19 cellular contexts compared by ENCODE assay signal in the genomic region with DNA sequence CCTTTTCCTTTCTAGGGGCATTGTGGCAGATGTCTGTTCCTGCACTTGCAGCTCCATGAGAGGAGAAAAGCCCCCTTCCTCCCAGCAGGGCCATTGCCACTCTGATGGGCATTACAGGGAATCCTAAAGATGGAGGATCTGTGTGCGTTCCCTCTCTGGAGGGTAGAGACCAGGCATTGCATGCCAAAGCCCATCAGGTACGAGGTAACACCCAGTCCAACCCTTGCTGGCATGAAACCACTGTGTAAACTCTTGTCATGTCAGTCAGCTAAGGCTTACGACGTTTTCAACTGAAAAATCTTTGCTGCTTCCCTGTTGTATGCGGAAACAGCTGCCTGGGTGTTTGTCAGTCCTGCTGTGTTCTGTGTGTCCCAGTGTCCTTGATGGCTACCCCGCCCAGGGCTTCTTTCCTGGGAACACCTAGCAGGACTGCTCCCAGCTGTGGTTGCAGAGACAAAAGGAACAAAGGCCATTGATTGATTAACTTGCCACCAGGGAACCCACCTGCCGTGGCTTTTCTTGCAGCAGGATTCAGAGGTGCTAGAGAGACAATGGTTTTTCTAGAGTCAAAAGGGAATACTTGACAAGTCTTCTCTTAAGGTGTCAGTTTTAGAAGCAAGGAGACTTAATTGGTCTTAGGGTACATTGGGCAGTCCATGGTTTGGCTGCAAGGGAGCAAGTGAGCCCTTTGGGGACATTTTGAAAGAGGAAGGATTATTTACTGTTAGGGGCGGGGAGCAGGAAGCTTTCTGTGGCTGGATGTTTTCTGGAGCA. TPM values are rescaled to one million over a fixed set of nuclear protein-coding genes. Genes with fewer than 3 reads are reported as not detected.
A peak's percentile ranks its signal among the peaks of the same experiment; 100 is the strongest.
DNase-seq lines count a peak whose midpoint lies in the region; ATAC-seq, FAIRE-seq and TF ChIP-seq lines count a peak whose summit lies in the region.
"Had no signal": no experiment of that assay in that cellular context is flagged by ENCODE, and none has a peak within 500 bp of the region (broad histone marks: within the 10 kb centered on the region; RNA-seq: fewer than 3 reads in every experiment).

No MANE protein-coding gene starts in this region.

- DNase-seq in H7 (peak; percentile 50), NCI-H2081 treated with DMSO at 0.1 percent for 48 hours (lab: John Stamatoyannopoulos, UW) (peak; percentile 78), astrocyte (ENCODE audit: low read depth) (no peak), vagina (ENCODE audit: extremely low spot score in 2 of 2) (no peak), GM03348 (ENCODE audit: low spot score) (no peak)
- no peak for DNase-seq in natural killer cell treated with Interleukin-12 subunit alpha and Interleukin-12 subunit beta and Interleukin-15 and Interleukin-18, amount 100 ng/mL, for 72 hours (ENCODE audit: low spot score)
- DNase-seq: activated CD4-positive, alpha-beta T cell treated with anti-CD3 and anti-CD28 coated beads, Interleukin-2, amount 10 ng/mL, durations not matched to agents 24 days and 14 days; activated T-cell treated with anti-CD3 and anti-CD28 coated beads, Interleukin-2, amount 50 U/mL, for 1 hour; BE2C; caudate nucleus; EL; NCI-H446; RPMI8226; stimulated activated CD4-positive, alpha-beta T cell treated with anti-CD3 and anti-CD28 coated beads, Interleukin-15, amount 100 ng/mL, for 24 hours; T-helper 17 cell had no signal

- H3K4me3 ChIP-seq in H7 (ENCODE audit: insufficient read depth, low read depth, low read length) (no peak overlapping the region), astrocyte (ENCODE audit: insufficient read depth, low read depth, low read length) (no peak overlapping the region), mucosa of stomach (ENCODE audit: low read length) (no peak overlapping the region), vagina (no peak overlapping the region)

- TF ChIP-seq CTCF in astrocyte (IDR thresholded peaks at IDR 0.05; ENCODE audit: insufficient read depth, low read depth, low read length) (no peak), vagina (IDR thresholded peaks at IDR 0.05) (no peak)

- H3K79me2 ChIP-seq in astrocyte (ENCODE audit: insufficient read depth, low read length) = no peaks in the 10 kb centered on the region

- H3K36me3 Mint-ChIP-seq in astrocyte (ENCODE audit: low read depth, unreplicated experiment) = peaks cover 1% of the 10 kb centered on the region
- H3K36me3 Mint-ChIP-seq in natural killer cell treated with Interleukin-12 subunit alpha and Interleukin-12 subunit beta and Interleukin-15 and Interleukin-18, amount 100 ng/mL, for 72 hours = no peaks in the 10 kb centered on the region
- H3K36me3 Mint-ChIP-seq: activated naive CD8-positive, alpha-beta T cell had no signal

- H3K27me3 Mint-ChIP-seq in astrocyte (ENCODE audit: low read depth, unreplicated experiment) = no peaks in the 10 kb centered on the region
- peaks cover 0 to 11% of the 10 kb centered on the region in 2 donors for H3K27me3 Mint-ChIP-seq in natural killer cell treated with Interleukin-12 subunit alpha and Interleukin-12 subunit beta and Interleukin-15 and Interleukin-18, amount 100 ng/mL, for 72 hours
- H3K27me3 Mint-ChIP-seq: activated CD4-positive, alpha-beta T cell treated with anti-CD3 and anti-CD28 coated beads, Interleukin-2, amount 10 ng/mL, durations not matched to agents 24 days and 14 days had no signal

- H3K36me3 ChIP-seq in H7 (replicated peaks; ENCODE audit: control insufficient read depth, insufficient read depth, low read length) = no peaks in the 10 kb centered on the region
- H3K36me3 ChIP-seq in astrocyte (ENCODE audit: insufficient read depth, low read length) = no peaks in the 10 kb centered on the region
- H3K36me3 ChIP-seq in mucosa of stomach (ENCODE audit: control insufficient read depth, insufficient read depth, low read length) = no peaks in the 10 kb centered on the region
- H3K36me3 ChIP-seq in vagina = no peaks in the 10 kb centered on the region
- H3K36me3 ChIP-seq: BE2C had no signal

- H3K4me1 ChIP-seq in astrocyte (ENCODE audit: insufficient read depth, low read length) (peaks cover 25% of the 10 kb centered on the region), mucosa of stomach (ENCODE audit: control insufficient read depth, insufficient read depth, low read length) (peaks cover 82% of the 10 kb centered on the region), vagina (no peaks in the 10 kb centered on the region)
- H3K4me1 ChIP-seq: BE2C had no signal

- H3K9ac ChIP-seq in astrocyte (ENCODE audit: low read length) (no peak overlapping the region), mucosa of stomach (ENCODE audit: low read length) (peak overlapping the region; percentile 3)

- no peak overlapping the region for H3K4me2 ChIP-seq in astrocyte (ENCODE audit: low read length)

- no peaks in the 10 kb centered on the region for H4K20me1 ChIP-seq in astrocyte (ENCODE audit: insufficient read depth, low read length)

- H3K27ac ChIP-seq in astrocyte (ENCODE audit: low read depth, low read length) = no peak overlapping the region
- H3K27ac ChIP-seq in vagina = no peak overlapping the region

- intact Hi-C loops in vagina (cut with DNase I) = no loop called here

- H3K4me3 Mint-ChIP-seq in astrocyte (ENCODE audit: unreplicated experiment) = no peak overlapping the region
- no peak overlapping the region for H3K4me3 Mint-ChIP-seq in natural killer cell treated with Interleukin-12 subunit alpha and Interleukin-12 subunit beta and Interleukin-15 and Interleukin-18, amount 100 ng/mL, for 72 hours
- H3K4me3 Mint-ChIP-seq: activated CD4-positive, alpha-beta T cell treated with anti-CD3 and anti-CD28 coated beads, Interleukin-2, amount 10 ng/mL, durations not matched to agents 24 days and 14 days; activated naive CD8-positive, alpha-beta T cell; T-helper 17 cell had no signal

- peaks cover 40% of the 10 kb centered on the region for H3K4me1 Mint-ChIP-seq in astrocyte (ENCODE audit: low read depth, unreplicated experiment)
- no peaks in the 10 kb centered on the region for H3K4me1 Mint-ChIP-seq in natural killer cell treated with Interleukin-12 subunit alpha and Interleukin-12 subunit beta and Interleukin-15 and Interleukin-18, amount 100 ng/mL, for 72 hours (ENCODE audit: low read depth in 2 of 2)
- H3K4me1 Mint-ChIP-seq: activated CD4-positive, alpha-beta T cell treated with anti-CD3 and anti-CD28 coated beads, Interleukin-2, amount 10 ng/mL, durations not matched to agents 24 days and 14 days; T-helper 17 cell had no signal

- no peak for TF ChIP-seq POLR2A in vagina (IDR thresholded peaks at IDR 0.05)

- H3K27me3 ChIP-seq in H7 (ENCODE audit: control insufficient read depth, insufficient read depth, low read length) (no peaks in the 10 kb centered on the region), astrocyte (ENCODE audit: insufficient read depth, low read length) (no peaks in the 10 kb centered on the region), mucosa of stomach (ENCODE audit: control insufficient read depth, insufficient read depth, low read length) (no peaks in the 10 kb centered on the region), vagina (no peaks in the 10 kb centered on the region)

- ATAC-seq in activated CD4-positive, CD25-positive, alpha-beta regulatory T cell treated with anti-CD3 and anti-CD28 coated beads, Interleukin-2, amount 50 U/mL, for 24 hours = no peak
- no peak for ATAC-seq in natural killer cell treated with Interleukin-12 subunit alpha and Interleukin-12 subunit beta and Interleukin-15 and Interleukin-18, amount 100 ng/mL, for 72 hours
- ATAC-seq: T-helper 17 cell had no signal

- H3K9me3 ChIP-seq in astrocyte (ENCODE audit: insufficient read depth, low read depth, low read length) (no peaks in the 10 kb centered on the region), mucosa of stomach (ENCODE audit: control insufficient read depth, low read length) (no peaks in the 10 kb centered on the region), vagina (no peaks in the 10 kb centered on the region)
- H3K9me3 ChIP-seq: BE2C had no signal

- no peak overlapping the region for H2AFZ ChIP-seq in astrocyte (ENCODE audit: low read depth, low read length)

- FAIRE-seq in astrocyte (lab: Jason Lieb, UNC) = no peak

- H3K9me3 Mint-ChIP-seq in astrocyte (ENCODE audit: unreplicated experiment) = no peaks in the 10 kb centered on the region
- H3K9me3 Mint-ChIP-seq in natural killer cell treated with Interleukin-12 subunit alpha and Interleukin-12 subunit beta and Interleukin-15 and Interleukin-18, amount 100 ng/mL, for 72 hours = peaks cover 3% of the 10 kb centered on the region
- H3K9me3 Mint-ChIP-seq: activated CD4-positive, alpha-beta T cell treated with anti-CD3 and anti-CD28 coated beads, Interleukin-2, amount 10 ng/mL, durations not matched to agents 24 days and 14 days had no signal

- peak overlapping the region; percentile 36 for H3K27ac Mint-ChIP-seq in astrocyte (ENCODE audit: unreplicated experiment)
- no peak overlapping the region for H3K27ac Mint-ChIP-seq in natural killer cell treated with Interleukin-12 subunit alpha and Interleukin-12 subunit beta and Interleukin-15 and Interleukin-18, amount 100 ng/mL, for 72 hours
- H3K27ac Mint-ChIP-seq: activated CD4-positive, alpha-beta T cell treated with anti-CD3 and anti-CD28 coated beads, Interleukin-2, amount 10 ng/mL, durations not matched to agents 24 days and 14 days; activated naive CD8-positive, alpha-beta T cell; T-helper 17 cell had no signal

RNA-seq across cellular contexts. Expression of gene B3GALT5, which starts 24.6 kb away (rescaled TPM):
- 3.7 and 5.7 TPM in 2 replicates for total RNA-seq in H7 (2014; rRNA removed; shearing (Covaris generic))
- total RNA-seq in astrocyte (2.2 and 2.5 TPM in 2 replicates), vagina (1.5 TPM)
- total RNA-seq in natural killer cell treated with Interleukin-12 subunit alpha and Interleukin-12 subunit beta and Interleukin-15 and Interleukin-18, amount 100 ng/mL, for 72 hours = not detected
- total RNA-seq: activated CD4-positive, alpha-beta T cell treated with anti-CD3 and anti-CD28 coated beads, Interleukin-2, amount 10 ng/mL, durations not matched to agents 24 days and 14 days; pulmonary artery endothelial cell; T-helper 17 cell had no signal

Comparison
In these comparisons a context has a peak if more than half of its experiments do, and no peak if none do; other contexts are left out.
1. DNase-seq: peak in H7 (single experiment) and NCI-H2081 treated with DMSO at 0.1 percent for 48 hours (single experiment); none in astrocyte (single experiment), vagina (0 of 2), natural killer cell treated with Interleukin-12 subunit alpha and Interleukin-12 subunit beta and Interleukin-15 and Interleukin-18, amount 100 ng/mL, for 72 hours (single experiment) and GM03348 (single experiment).